In the genomic region with DNA sequence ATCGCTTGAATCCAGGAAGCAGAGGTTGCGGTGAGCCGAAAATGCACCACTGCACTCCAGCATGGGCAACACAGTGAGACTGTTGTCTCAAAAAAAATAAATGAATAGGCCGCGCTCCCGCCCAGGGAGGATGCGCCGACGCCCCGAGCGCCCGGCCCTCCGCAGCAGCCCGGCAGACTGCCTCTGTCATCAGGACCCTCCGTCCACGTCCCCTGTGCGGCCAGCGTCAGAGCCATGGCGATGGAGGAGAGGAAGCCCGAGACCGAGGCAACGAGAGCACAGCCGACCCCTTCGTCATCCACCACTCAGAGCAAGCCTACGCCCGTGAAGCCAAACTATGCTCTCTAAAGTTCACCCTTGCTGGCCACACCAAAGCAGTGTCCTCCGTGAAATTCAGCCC, we compare ENCODE assay signal across 25 cellular contexts.
"Had no signal": no experiment of that assay in that cellular context is flagged by ENCODE, and none has a peak within 500 bp of the region (broad histone marks: within the 10 kb centered on the region; RNA-seq: fewer than 3 reads in every experiment).

No MANE protein-coding gene starts in this region.

- H3K27me3 Mint-ChIP-seq: effector memory CD8-positive, alpha-beta T cell; naive thymus-derived CD4-positive, alpha-beta T cell; stimulated activated naive CD8-positive, alpha-beta T cell treated with anti-CD3 and anti-CD28 coated beads, Interleukin-15, amount 100 ng/mL, for 72 hours had no signal

- H3K9ac ChIP-seq: neural progenitor cell had no signal

- H2AFZ ChIP-seq: neural progenitor cell had no signal

- H3K36me3 Mint-ChIP-seq: neural progenitor cell had no signal

- H3K4me3 ChIP-seq: coronary artery, neural progenitor cell, ovary, right lobe of liver, suprapubic skin, transverse colon, vagina had no signal

- H3K27me3 ChIP-seq: neural progenitor cell, ovary, right lobe of liver, suprapubic skin, transverse colon, vagina had no signal

- H3K4me1 Mint-ChIP-seq: immature natural killer cell; naive thymus-derived CD4-positive, alpha-beta T cell; nephron; neural progenitor cell; stimulated activated naive CD8-positive, alpha-beta T cell treated with anti-CD3 and anti-CD28 coated beads, Interleukin-15, amount 100 ng/mL, for 72 hours had no signal

- H3K4me3 Mint-ChIP-seq: effector memory CD8-positive, alpha-beta T cell; immature natural killer cell; naive thymus-derived CD4-positive, alpha-beta T cell; nephron; neural progenitor cell; stimulated activated naive CD8-positive, alpha-beta T cell treated with anti-CD3 and anti-CD28 coated beads, Interleukin-15, amount 100 ng/mL, for 72 hours had no signal

- DNase-seq: effector memory CD8-positive, alpha-beta T cell; erythroblast; immature natural killer cell; islet precursor cell; mesendoderm; midbrain; naive thymus-derived CD4-positive, alpha-beta T cell; occipital lobe; ovary; retina; right lobe of liver; small intestine; stimulated activated CD4-positive, alpha-beta T cell treated with anti-CD3 and anti-CD28 coated beads, Interleukin-15, amount 100 ng/mL, for 24 hours; stimulated activated CD4-positive, alpha-beta T cell treated with anti-CD3 and anti-CD28 coated beads, Interleukin-2, amount 100 ng/mL, for 48 hours; stimulated activated CD8-positive, alpha-beta memory T cell treated with anti-CD3 and anti-CD28 coated beads, Interleukin-4, amount 100 ng/mL, for 48 hours; stimulated activated naive CD4-positive, alpha-beta T cell; stimulated activated naive CD8-positive, alpha-beta T cell treated with anti-CD3 and anti-CD28 coated beads, Interleukin-15, amount 100 ng/mL, for 72 hours; transverse colon had no signal

- H3K4me1 ChIP-seq: neural progenitor cell, right lobe of liver, suprapubic skin, transverse colon, vagina had no signal

- ATAC-seq: effector memory CD8-positive, alpha-beta T cell; stimulated activated naive CD8-positive, alpha-beta T cell treated with anti-CD3 and anti-CD28 coated beads, Interleukin-15, amount 100 ng/mL, for 72 hours had no signal

- H3K9me3 ChIP-seq: ovary, right lobe of liver, suprapubic skin, vagina had no signal

- H3K4me2 ChIP-seq: neural progenitor cell had no signal

- FAIRE-seq: endometrium, frontal cortex, small intestine had no signal

- H3K27ac ChIP-seq: coronary artery, neural progenitor cell, ovary, right lobe of liver, suprapubic skin, transverse colon, vagina had no signal

- H3K9me3 Mint-ChIP-seq: effector memory CD8-positive, alpha-beta T cell had no signal

- H3K27ac Mint-ChIP-seq: effector memory CD8-positive, alpha-beta T cell; immature natural killer cell; nephron; neural progenitor cell; stimulated activated naive CD8-positive, alpha-beta T cell treated with anti-CD3 and anti-CD28 coated beads, Interleukin-15, amount 100 ng/mL, for 72 hours had no signal

- H3K36me3 ChIP-seq: neural progenitor cell, ovary, right lobe of liver, transverse colon had no signal
